In genomic region chr3:102229062-102229655, GRCh38 we compare ENCODE assay signal across 8 cellular contexts.
DNase-seq lines count a peak whose midpoint lies in the region; ATAC-seq, FAIRE-seq and TF ChIP-seq lines count a peak whose summit lies in the region.

No MANE protein-coding gene starts in this region.

- H3K4me3 ChIP-seq in WI38 (ENCODE audit: low read depth, low read length) (no peak overlapping the region), bronchial epithelial cell (ENCODE audit: low read depth, low read length) (no peak overlapping the region), kidney epithelial cell (ENCODE audit: low read depth, low read length) (no peak overlapping the region)

- DNase-seq in A172 (ENCODE audit: low spot score) (peak; percentile 75), NCI-H2196 treated with DMSO at 0.1 percent for 48 hours (lab: John Stamatoyannopoulos, UW; ENCODE audit: unreplicated experiment) (peak; percentile 51), bronchial epithelial cell (ENCODE audit: low read depth) (peak; percentile 77), kidney epithelial cell (ENCODE audit: low read depth) (no peak)
- peak; percentile 61 for DNase-seq in stimulated activated CD4-positive, alpha-beta T cell treated with anti-CD3 and anti-CD28 coated beads, Interleukin-2, amount 100 ng/mL, for 4 hours (ENCODE audit: low read depth)

- FAIRE-seq in bronchial epithelial cell (lab: Jason Lieb, UNC), result peak; percentile 60

- ATAC-seq in GM18502 (IDR thresholded peaks at IDR 0.05; ENCODE audit: poor library complexity, unreplicated experiment) (peak; percentile 47), HG03060 (IDR thresholded peaks at IDR 0.05; ENCODE audit: low read depth, unreplicated experiment) (peak; percentile 33)

- TF ChIP-seq CTCF in WI38 (IDR thresholded peaks at IDR 0.05; ENCODE audit: low read depth, low read length), result peak; percentile 86
- TF ChIP-seq CTCF in bronchial epithelial cell (IDR thresholded peaks at IDR 0.05; ENCODE audit: insufficient read depth, low read length, severe bottlenecking), result peak; percentile 89
- TF ChIP-seq CTCF in kidney epithelial cell (IDR thresholded peaks at IDR 0.05; ENCODE audit: insufficient read depth, low read length, poor library complexity, severe bottlenecking), result peak; percentile 90

- H3K27me3 ChIP-seq in bronchial epithelial cell (ENCODE audit: control insufficient read depth, insufficient read depth, low read length), result no peaks in the 10 kb centered on the region
- no peaks in the 10 kb centered on the region for H3K27me3 ChIP-seq in kidney epithelial cell (ENCODE audit: control insufficient read depth, insufficient read depth, low read length)

- H3K36me3 ChIP-seq in bronchial epithelial cell (ENCODE audit: control insufficient read depth, insufficient read depth, low read length) (no peaks in the 10 kb centered on the region), kidney epithelial cell (ENCODE audit: control insufficient read depth, insufficient read depth, low read length) (no peaks in the 10 kb centered on the region)
